In genomic region chr20:32685541-32686529, GRCh38 we compare ENCODE assay signal across 9 cellular contexts. TPM values are rescaled to one million over a fixed set of nuclear protein-coding genes. Genes with fewer than 3 reads are reported as not detected.
DNase-seq lines count a peak whose midpoint lies in the region; ATAC-seq and TF ChIP-seq lines count a peak whose summit lies in the region.
"Had no signal": no experiment of that assay in that cellular context is flagged by ENCODE, and none has a peak within 500 bp of the region (broad histone marks: within the 10 kb centered on the region; RNA-seq: fewer than 3 reads in every experiment).

No MANE protein-coding gene starts in this region.

- no peaks in the 10 kb centered on the region for H3K9me3 ChIP-seq in HUES6 (ENCODE audit: control insufficient read depth, insufficient read depth, low read depth, low read length)
- no peaks in the 10 kb centered on the region for H3K9me3 ChIP-seq in tibial artery

- intact Hi-C loops in left colon (cut with DNase I, micrococcal nuclease) (no loop called here), tibial artery (cut with DNase I; ENCODE audit: low total_unique reads) (no loop called here)

- peak overlapping the region; percentile 29; the same call in 1 of the 2 replicates for H3K27ac ChIP-seq in HUES6 (ENCODE audit: low read depth, low read length)
- no peak overlapping the region for H3K27ac ChIP-seq in tibial artery

- H3K36me3 ChIP-seq in HUES6 (ENCODE audit: control insufficient read depth, insufficient read depth, low read length) (no peaks in the 10 kb centered on the region), tibial artery (peaks cover 0 to 9% (median 7%) of the 10 kb centered on the region in 3 donors)

- DNase-seq in AG08396 (ENCODE audit: low spot score) (peak; percentile 62), amniotic stem cell (lab: John Stamatoyannopoulos, UW) (peak; percentile 80), kidney tubule cell (ENCODE audit: low spot score) (peak; percentile 15), left colon (no peak), tibial artery (no peak)

- no peak for TF ChIP-seq CTCF in tibial artery (IDR thresholded peaks at IDR 0.05)

- TF ChIP-seq POLR2A in GM18505 (IDR thresholded peaks at IDR 0.05; ENCODE audit: borderline replicate concordance, extremely low read depth, insufficient read depth, insufficient read length) = no peak

- H3K27me3 ChIP-seq in HUES6 (ENCODE audit: control insufficient read depth, insufficient read depth, low read length) (no peaks in the 10 kb centered on the region), tibial artery (no peaks in the 10 kb centered on the region)

- peaks cover 20% of the 10 kb centered on the region for H3K4me1 ChIP-seq in HUES6 (ENCODE audit: control insufficient read depth, insufficient read depth, low read length)
- H3K4me1 ChIP-seq in tibial artery = peaks cover 0 to 13% (median 0%) of the 10 kb centered on the region in 4 donors

- ATAC-seq in left colon (no peak), GM18498 (IDR thresholded peaks at IDR 0.05; ENCODE audit: unreplicated experiment) (no peak), GM18505 (IDR thresholded peaks at IDR 0.05; ENCODE audit: unreplicated experiment) (no peak)
- ATAC-seq: activated T-helper 17 cell treated with anti-CD3 and anti-CD28 coated beads, Interleukin-2, amount 50 U/mL, for 72 hours had no signal

- H3K9ac ChIP-seq in HUES6 (ENCODE audit: low read length) = peak overlapping the region; percentile 64

- H3K4me3 ChIP-seq in HUES6 (ENCODE audit: low read depth, low read length) (no peak overlapping the region), tibial artery (no peak overlapping the region)

RNA-seq across cellular contexts. Expression of gene C20orf203, which starts 12.1 kb away (rescaled TPM):
- not detected for total RNA-seq in left colon

RNA-seq across cellular contexts. Expression of gene COMMD7, which starts 57.4 kb away (rescaled TPM):
- 10 to 100 TPM; 29.0 to 33.4 TPM for total RNA-seq in left colon

Comparison
In these comparisons a context has a peak if more than half of its experiments do, and no peak if none do; other contexts are left out.
1. DNase-seq: peak in AG08396 (single experiment), amniotic stem cell (single experiment) and kidney tubule cell (single experiment); none in left colon (0 of 2) and tibial artery (0 of 2).